ENCODE assay signal across 8 cellular contexts in genomic region chr2:216031960-216032689, GRCh38. TPM values are rescaled to one million over a fixed set of nuclear protein-coding genes. Genes with fewer than 3 reads are reported as not detected.
DNase-seq lines count a peak whose midpoint lies in the region; ATAC-seq and TF ChIP-seq lines count a peak whose summit lies in the region.

No MANE protein-coding gene starts in this region.

- peak; percentile 83 for ATAC-seq in GM19395 (IDR thresholded peaks at IDR 0.05; ENCODE audit: unreplicated experiment)
- peak; percentile 84 for ATAC-seq in HG03175 (IDR thresholded peaks at IDR 0.05; ENCODE audit: unreplicated experiment)

- H3K4me3 ChIP-seq in BJ (ENCODE audit: low read depth, low read length): no peak overlapping the region
- H3K4me3 ChIP-seq in colonic mucosa: no peak overlapping the region
- no peak overlapping the region for H3K4me3 ChIP-seq in transverse colon

- intact Hi-C loops in colonic mucosa (cut with DNase I) (loop anchor here (5.0 kb wide), 1 partner anchor 80 kb away; no protein-coding TSS in a partner anchor), transverse colon (cut with DNase I; ENCODE audit: low total_unique reads) (no loop called here)

- POLR2A ChIA-PET in BJ (lab: Charles Lee): interaction anchor here (0.7 kb wide), 1 partner anchor 20 kb away, joined by 4 read pairs; no protein-coding TSS in a partner anchor

- H3K4me1 ChIP-seq in colonic mucosa (no peaks in the 10 kb centered on the region), transverse colon (no peaks in the 10 kb centered on the region)

- H3K36me3 ChIP-seq in BJ (ENCODE audit: control insufficient read depth, insufficient read depth, low read length) (no peaks in the 10 kb centered on the region), colonic mucosa (no peaks in the 10 kb centered on the region), transverse colon (peaks cover 0 to 10% (median 0%) of the 10 kb centered on the region in 4 donors)

- TF ChIP-seq CTCF in BJ (IDR thresholded peaks at IDR 0.05; ENCODE audit: insufficient read depth, low read depth, low read length) (no peak), colonic mucosa (IDR thresholded peaks at IDR 0.05) (no peak), transverse colon (IDR thresholded peaks at IDR 0.05) (no peak)

- in situ Hi-C loops in transverse colon (cut with MboI; ENCODE audit: low pct_ligation_motif_present in 1 of 4, low pct_unique_long_range_greater_than_20kb in 1 of 4, low sequenced_read_pairs in 3 of 4): loop anchor here in 1 of 4 donors (25.0 kb wide), 1 partner anchor 630 kb away; no protein-coding TSS in a partner anchor

- no peak overlapping the region for H3K9ac ChIP-seq in colonic mucosa (ENCODE audit: low read depth in 2 of 2, low read length in 2 of 2)

- no peak for TF ChIP-seq POLR2A in transverse colon (IDR thresholded peaks at IDR 0.05)

- H3K27ac ChIP-seq in colonic mucosa: no peak overlapping the region
- no peak overlapping the region for H3K27ac ChIP-seq in transverse colon

- peak; percentile 62 for DNase-seq in BJ (ENCODE audit: low read depth)
- peak; percentile 60 for DNase-seq in brain pericyte (ENCODE audit: low read depth, low spot score)
- no peak for DNase-seq in colonic mucosa
- DNase-seq in transverse colon: no peak
- no peak for DNase-seq in GM19238 (ENCODE audit: insufficient read length, low spot score)
- DNase-seq in effector CD4-positive, alpha-beta T cell: no peak

- WGBS in transverse colon (ENCODE audit: low coverage in 1 of 2), 2 donors: 43 to 74% methylated on average over 1 of the region's 1 CpG

- CTCF ChIA-PET in BJ (lab: Yijun Ruan, JAX): interaction anchor here (0.9 to 4.9 kb wide), 10 partner anchors 9 to 634 kb away, joined by 3 to 57 read pairs (median 4); partner anchors contain the start of genes PECR, TMEM169 and XRCC5

- no peaks in the 10 kb centered on the region for H3K9me3 ChIP-seq in colonic mucosa
- no peaks in the 10 kb centered on the region for H3K9me3 ChIP-seq in transverse colon

- TF ChIP-seq EP300 in transverse colon (IDR thresholded peaks at IDR 0.05; ENCODE audit: low read depth): no peak

- H3K27me3 ChIP-seq in BJ (ENCODE audit: control insufficient read depth, insufficient read depth, low read length): no peaks in the 10 kb centered on the region
- H3K27me3 ChIP-seq in colonic mucosa: no peaks in the 10 kb centered on the region
- no peaks in the 10 kb centered on the region for H3K27me3 ChIP-seq in transverse colon

RNA-seq across cellular contexts. Expression of gene MREG, which starts 18.8 kb away (rescaled TPM):
- 1.1 and 1.7 TPM in 2 replicates for polyA plus RNA-seq in BJ (2011; rRNA removed)
- polyA minus RNA-seq in BJ (2011; rRNA and poly(A)+ RNA removed): 0.71 and 0.77 TPM in 2 replicates
- total RNA-seq in colonic mucosa (1 to 10 TPM; 8.5 to 9.4 TPM), transverse colon (1 to 10 TPM; 1.5 to 8.5 (median 5.1) TPM)

RNA-seq across cellular contexts. Expression of gene PECR, which starts 49.5 kb away (rescaled TPM):
- 5.6 and 9.0 TPM in 2 replicates for polyA plus RNA-seq in BJ (2011; rRNA removed)
- polyA minus RNA-seq in BJ (2011; rRNA and poly(A)+ RNA removed): 2.3 and 3.6 TPM in 2 replicates
- total RNA-seq in colonic mucosa: 10 to 100 TPM; 15.9 to 22.5 TPM
- 100 to 1,000 TPM in 1 of 4 donors, 10 to 100 TPM in 3; 10.3 to 137 (median 25.8) TPM for total RNA-seq in transverse colon

RNA-seq across cellular contexts. Expression of gene TMEM169, which starts 49.6 kb away (rescaled TPM):
- 0.05 and 0.10 TPM in 2 replicates for polyA plus RNA-seq in BJ (2011; rRNA removed)
- polyA minus RNA-seq in BJ (2011; rRNA and poly(A)+ RNA removed): 0.21 and 0.28 TPM in 2 replicates
- total RNA-seq in colonic mucosa (under 1 TPM; 0.15 to 0.21 TPM), transverse colon (1 to 10 TPM in 2 of 4 donors, under 1 TPM in 1, not detected in 1; 0.41 to 6.4 (median 1.9) TPM)

Comparison
In these comparisons a context has a peak if more than half of its experiments do, and no peak if none do; other contexts are left out.
1. DNase-seq: peak in BJ (single experiment) and brain pericyte (single experiment); none in colonic mucosa (single experiment), transverse colon (single experiment), GM19238 (single experiment) and effector CD4-positive, alpha-beta T cell (single experiment).